ENCODE assay signal across 1 cellular context in the genomic region with DNA sequence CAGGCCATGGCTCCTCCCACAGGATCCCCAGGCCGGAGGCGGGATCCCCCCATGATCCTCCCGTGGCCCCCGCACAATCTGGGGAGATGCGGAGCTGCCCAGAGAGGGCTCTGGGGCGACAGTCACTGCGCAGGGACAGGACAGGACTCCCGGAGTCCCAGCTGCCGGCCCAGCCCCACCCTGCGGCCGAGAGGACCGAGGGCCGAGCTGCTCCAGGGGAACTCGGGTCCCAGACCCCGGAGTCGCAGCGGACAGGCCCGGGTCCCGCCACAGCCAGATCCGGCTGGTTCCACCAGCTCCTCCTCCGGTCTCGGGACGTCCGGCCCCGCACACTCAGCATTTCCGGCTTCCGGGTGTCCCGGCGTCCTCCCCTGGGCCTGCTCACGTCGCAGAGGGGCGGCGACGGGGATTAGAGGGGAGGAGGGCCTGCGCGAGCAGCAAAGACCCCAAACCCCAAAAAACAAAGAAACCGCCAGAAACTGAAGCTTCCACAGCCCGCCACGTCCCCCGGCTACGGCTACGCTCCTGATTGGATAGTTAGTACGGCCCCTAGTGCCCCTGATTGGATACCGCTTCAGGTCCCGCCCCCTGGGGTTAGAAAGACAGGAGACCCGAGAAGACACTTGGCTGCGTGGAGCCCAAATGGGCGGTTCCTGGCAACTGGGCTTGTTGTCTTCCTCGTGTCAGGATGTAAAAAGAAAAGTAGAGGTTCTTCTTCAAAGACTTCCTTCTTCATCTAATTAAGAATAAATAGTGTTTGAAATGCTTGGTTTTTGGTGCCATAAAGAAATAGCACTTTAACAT.
TF ChIP-seq lines count a peak whose summit lies in the region.

No MANE protein-coding gene starts in this region.

TF ChIP-seq in HepG2, 621 proteins besides CTCF, POLR2A, EP300 and RAD21 (continued from another document and continues in another):
- TF ChIP-seq SIX1 (CRISPR knock-in tag; IDR thresholded peaks at IDR 0.05; ENCODE audit: borderline replicate concordance) (no peak), ATM (IDR thresholded peaks at IDR 0.05; ENCODE audit: borderline replicate concordance) (no peak), HNRNPH1 (optimal IDR thresholded peaks at IDR 0.05; ENCODE audit: low read depth, low read length) (no peak), ZNF383 (CRISPR knock-in tag; IDR thresholded peaks at IDR 0.05; ENCODE audit: borderline replicate concordance) (no peak), ZBTB42 (CRISPR knock-in tag; IDR thresholded peaks at IDR 0.05) (no peak), ZFP82 (CRISPR knock-in tag; IDR thresholded peaks at IDR 0.05; ENCODE audit: borderline replicate concordance) (no peak), BRD4 (CRISPR knock-in tag; IDR thresholded peaks at IDR 0.05) (no peak), ZNF75D (CRISPR knock-in tag; IDR thresholded peaks at IDR 0.05; ENCODE audit: borderline replicate concordance) (no peak), FOXA3 (CRISPR knock-in tag; IDR thresholded peaks at IDR 0.05) (no peak; the same call in 1 of the 2 replicates), ZNF772 (CRISPR knock-in tag; IDR thresholded peaks at IDR 0.05) (no peak), GABPA (IDR thresholded peaks at IDR 0.05; ENCODE audit: low read depth, low read length) (peak; percentile 89), GABPA (CRISPR knock-in tag; IDR thresholded peaks at IDR 0.05; ENCODE audit: low read depth) (peak; percentile 89), ZNF557 (CRISPR knock-in tag; IDR thresholded peaks at IDR 0.05) (no peak), GABPB1 (CRISPR knock-in tag; IDR thresholded peaks at IDR 0.05) (peak; percentile 95), HCFC1 (IDR thresholded peaks at IDR 0.05; ENCODE audit: low read depth, low read length) (no peak), MAF1 (CRISPR knock-in tag; IDR thresholded peaks at IDR 0.05; ENCODE audit: borderline replicate concordance) (no peak), SALL1 (CRISPR knock-in tag; IDR thresholded peaks at IDR 0.05) (peak; percentile 56), MXD4 (CRISPR knock-in tag; IDR thresholded peaks at IDR 0.05) (no peak), ZNF598 (CRISPR knock-in tag; IDR thresholded peaks at IDR 0.05; ENCODE audit: borderline replicate concordance) (no peak), KLF6 (CRISPR knock-in tag; IDR thresholded peaks at IDR 0.05) (no peak), DNMT3B (CRISPR knock-in tag; conservative IDR thresholded peaks at IDR 0.05) (no peak), ZFP1 (CRISPR knock-in tag; IDR thresholded peaks at IDR 0.05) (no peak), ZKSCAN1 (IDR thresholded peaks at IDR 0.05; ENCODE audit: low read length) (no peak), GFI1 (CRISPR knock-in tag; IDR thresholded peaks at IDR 0.05; ENCODE audit: borderline replicate concordance) (no peak; the same call in 1 of the 2 replicates), XRCC5 (optimal IDR thresholded peaks at IDR 0.05; ENCODE audit: low read length) (no peak), SNAI1 (CRISPR knock-in tag; IDR thresholded peaks at IDR 0.05; ENCODE audit: borderline replicate concordance) (peak; percentile 82; the same call in 1 of the 2 replicates), SP1 (IDR thresholded peaks at IDR 0.05) (no peak), SP1 (CRISPR knock-in tag; IDR thresholded peaks at IDR 0.05) (peak; percentile 25; the same call in 1 of the 2 replicates), ETV5 (CRISPR knock-in tag; IDR thresholded peaks at IDR 0.05; ENCODE audit: borderline replicate concordance) (peak; percentile 79), MXI1 (IDR thresholded peaks at IDR 0.05; ENCODE audit: borderline replicate concordance, low read depth, low read length) (peak; percentile 47; the same call in 1 of the 3 replicates), MIER3 (CRISPR knock-in tag; IDR thresholded peaks at IDR 0.05; ENCODE audit: borderline replicate concordance) (no peak), EEA1 (CRISPR knock-in tag; IDR thresholded peaks at IDR 0.05; ENCODE audit: borderline replicate concordance) (peak; percentile 61; the same call in 1 of the 2 replicates), ELF4 (CRISPR knock-in tag; IDR thresholded peaks at IDR 0.05; ENCODE audit: borderline replicate concordance) (no peak; the same call in 1 of the 2 replicates), ZFAT (CRISPR knock-in tag; conservative IDR thresholded peaks at IDR 0.05) (no peak)
- TF ChIP-seq, protein P1, sequence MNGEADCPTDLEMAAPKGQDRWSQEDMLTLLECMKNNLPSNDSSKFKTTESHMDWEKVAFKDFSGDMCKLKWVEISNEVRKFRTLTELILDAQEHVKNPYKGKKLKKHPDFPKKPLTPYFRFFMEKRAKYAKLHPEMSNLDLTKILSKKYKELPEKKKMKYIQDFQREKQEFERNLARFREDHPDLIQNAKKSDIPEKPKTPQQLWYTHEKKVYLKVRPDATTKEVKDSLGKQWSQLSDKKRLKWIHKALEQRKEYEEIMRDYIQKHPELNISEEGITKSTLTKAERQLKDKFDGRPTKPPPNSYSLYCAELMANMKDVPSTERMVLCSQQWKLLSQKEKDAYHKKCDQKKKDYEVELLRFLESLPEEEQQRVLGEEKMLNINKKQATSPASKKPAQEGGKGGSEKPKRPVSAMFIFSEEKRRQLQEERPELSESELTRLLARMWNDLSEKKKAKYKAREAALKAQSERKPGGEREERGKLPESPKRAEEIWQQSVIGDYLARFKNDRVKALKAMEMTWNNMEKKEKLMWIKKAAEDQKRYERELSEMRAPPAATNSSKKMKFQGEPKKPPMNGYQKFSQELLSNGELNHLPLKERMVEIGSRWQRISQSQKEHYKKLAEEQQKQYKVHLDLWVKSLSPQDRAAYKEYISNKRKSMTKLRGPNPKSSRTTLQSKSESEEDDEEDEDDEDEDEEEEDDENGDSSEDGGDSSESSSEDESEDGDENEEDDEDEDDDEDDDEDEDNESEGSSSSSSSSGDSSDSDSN (CRISPR knock-in tag; IDR thresholded peaks at IDR 0.05), result peak; percentile 92
- TF ChIP-seq, protein P2, sequence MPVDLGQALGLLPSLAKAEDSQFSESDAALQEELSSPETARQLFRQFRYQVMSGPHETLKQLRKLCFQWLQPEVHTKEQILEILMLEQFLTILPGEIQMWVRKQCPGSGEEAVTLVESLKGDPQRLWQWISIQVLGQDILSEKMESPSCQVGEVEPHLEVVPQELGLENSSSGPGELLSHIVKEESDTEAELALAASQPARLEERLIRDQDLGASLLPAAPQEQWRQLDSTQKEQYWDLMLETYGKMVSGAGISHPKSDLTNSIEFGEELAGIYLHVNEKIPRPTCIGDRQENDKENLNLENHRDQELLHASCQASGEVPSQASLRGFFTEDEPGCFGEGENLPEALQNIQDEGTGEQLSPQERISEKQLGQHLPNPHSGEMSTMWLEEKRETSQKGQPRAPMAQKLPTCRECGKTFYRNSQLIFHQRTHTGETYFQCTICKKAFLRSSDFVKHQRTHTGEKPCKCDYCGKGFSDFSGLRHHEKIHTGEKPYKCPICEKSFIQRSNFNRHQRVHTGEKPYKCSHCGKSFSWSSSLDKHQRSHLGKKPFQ (CRISPR knock-in tag; IDR thresholded peaks at IDR 0.05; ENCODE audit: insufficient replicate concordance), result no peak
- TF ChIP-seq, protein P3, sequence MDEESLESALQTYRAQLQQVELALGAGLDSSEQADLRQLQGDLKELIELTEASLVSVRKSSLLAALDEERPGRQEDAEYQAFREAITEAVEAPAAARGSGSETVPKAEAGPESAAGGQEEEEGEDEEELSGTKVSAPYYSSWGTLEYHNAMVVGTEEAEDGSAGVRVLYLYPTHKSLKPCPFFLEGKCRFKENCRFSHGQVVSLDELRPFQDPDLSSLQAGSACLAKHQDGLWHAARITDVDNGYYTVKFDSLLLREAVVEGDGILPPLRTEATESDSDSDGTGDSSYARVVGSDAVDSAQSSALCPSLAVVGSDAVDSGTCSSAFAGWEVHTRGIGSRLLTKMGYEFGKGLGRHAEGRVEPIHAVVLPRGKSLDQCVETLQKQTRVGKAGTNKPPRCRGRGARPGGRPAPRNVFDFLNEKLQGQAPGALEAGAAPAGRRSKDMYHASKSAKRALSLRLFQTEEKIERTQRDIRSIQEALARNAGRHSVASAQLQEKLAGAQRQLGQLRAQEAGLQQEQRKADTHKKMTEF (CRISPR knock-in tag; IDR thresholded peaks at IDR 0.05), result peak; percentile 42
- TF ChIP-seq, protein P4, sequence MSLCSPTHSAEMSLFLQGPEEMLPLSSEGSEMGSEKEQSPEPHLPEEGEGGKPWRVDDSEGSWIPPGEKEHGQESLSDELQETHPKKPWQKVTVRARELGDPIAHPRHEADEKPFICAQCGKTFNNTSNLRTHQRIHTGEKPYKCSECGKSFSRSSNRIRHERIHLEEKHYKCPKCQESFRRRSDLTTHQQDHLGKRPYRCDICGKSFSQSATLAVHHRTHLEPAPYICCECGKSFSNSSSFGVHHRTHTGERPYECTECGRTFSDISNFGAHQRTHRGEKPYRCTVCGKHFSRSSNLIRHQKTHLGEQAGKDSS (CRISPR knock-in tag; IDR thresholded peaks at IDR 0.05; ENCODE audit: borderline replicate concordance, low read depth), result no peak
- TF ChIP-seq, protein P5, sequence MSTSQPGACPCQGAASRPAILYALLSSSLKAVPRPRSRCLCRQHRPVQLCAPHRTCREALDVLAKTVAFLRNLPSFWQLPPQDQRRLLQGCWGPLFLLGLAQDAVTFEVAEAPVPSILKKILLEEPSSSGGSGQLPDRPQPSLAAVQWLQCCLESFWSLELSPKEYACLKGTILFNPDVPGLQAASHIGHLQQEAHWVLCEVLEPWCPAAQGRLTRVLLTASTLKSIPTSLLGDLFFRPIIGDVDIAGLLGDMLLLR (CRISPR knock-in tag; IDR thresholded peaks at IDR 0.05), result no peak
- TF ChIP-seq, protein P6, sequence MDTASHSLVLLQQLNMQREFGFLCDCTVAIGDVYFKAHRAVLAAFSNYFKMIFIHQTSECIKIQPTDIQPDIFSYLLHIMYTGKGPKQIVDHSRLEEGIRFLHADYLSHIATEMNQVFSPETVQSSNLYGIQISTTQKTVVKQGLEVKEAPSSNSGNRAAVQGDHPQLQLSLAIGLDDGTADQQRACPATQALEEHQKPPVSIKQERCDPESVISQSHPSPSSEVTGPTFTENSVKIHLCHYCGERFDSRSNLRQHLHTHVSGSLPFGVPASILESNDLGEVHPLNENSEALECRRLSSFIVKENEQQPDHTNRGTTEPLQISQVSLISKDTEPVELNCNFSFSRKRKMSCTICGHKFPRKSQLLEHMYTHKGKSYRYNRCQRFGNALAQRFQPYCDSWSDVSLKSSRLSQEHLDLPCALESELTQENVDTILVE (CRISPR knock-in tag; IDR thresholded peaks at IDR 0.05), result no peak
- TF ChIP-seq, protein P7, sequence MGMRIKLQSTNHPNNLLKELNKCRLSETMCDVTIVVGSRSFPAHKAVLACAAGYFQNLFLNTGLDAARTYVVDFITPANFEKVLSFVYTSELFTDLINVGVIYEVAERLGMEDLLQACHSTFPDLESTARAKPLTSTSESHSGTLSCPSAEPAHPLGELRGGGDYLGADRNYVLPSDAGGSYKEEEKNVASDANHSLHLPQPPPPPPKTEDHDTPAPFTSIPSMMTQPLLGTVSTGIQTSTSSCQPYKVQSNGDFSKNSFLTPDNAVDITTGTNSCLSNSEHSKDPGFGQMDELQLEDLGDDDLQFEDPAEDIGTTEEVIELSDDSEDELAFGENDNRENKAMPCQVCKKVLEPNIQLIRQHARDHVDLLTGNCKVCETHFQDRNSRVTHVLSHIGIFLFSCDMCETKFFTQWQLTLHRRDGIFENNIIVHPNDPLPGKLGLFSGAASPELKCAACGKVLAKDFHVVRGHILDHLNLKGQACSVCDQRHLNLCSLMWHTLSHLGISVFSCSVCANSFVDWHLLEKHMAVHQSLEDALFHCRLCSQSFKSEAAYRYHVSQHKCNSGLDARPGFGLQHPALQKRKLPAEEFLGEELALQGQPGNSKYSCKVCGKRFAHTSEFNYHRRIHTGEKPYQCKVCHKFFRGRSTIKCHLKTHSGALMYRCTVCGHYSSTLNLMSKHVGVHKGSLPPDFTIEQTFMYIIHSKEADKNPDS (CRISPR knock-in tag; IDR thresholded peaks at IDR 0.05), result no peak
- TF ChIP-seq, protein P8, sequence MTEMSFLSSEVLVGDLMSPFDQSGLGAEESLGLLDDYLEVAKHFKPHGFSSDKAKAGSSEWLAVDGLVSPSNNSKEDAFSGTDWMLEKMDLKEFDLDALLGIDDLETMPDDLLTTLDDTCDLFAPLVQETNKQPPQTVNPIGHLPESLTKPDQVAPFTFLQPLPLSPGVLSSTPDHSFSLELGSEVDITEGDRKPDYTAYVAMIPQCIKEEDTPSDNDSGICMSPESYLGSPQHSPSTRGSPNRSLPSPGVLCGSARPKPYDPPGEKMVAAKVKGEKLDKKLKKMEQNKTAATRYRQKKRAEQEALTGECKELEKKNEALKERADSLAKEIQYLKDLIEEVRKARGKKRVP (CRISPR knock-in tag; IDR thresholded peaks at IDR 0.05), result no peak
- TF ChIP-seq, protein P9, sequence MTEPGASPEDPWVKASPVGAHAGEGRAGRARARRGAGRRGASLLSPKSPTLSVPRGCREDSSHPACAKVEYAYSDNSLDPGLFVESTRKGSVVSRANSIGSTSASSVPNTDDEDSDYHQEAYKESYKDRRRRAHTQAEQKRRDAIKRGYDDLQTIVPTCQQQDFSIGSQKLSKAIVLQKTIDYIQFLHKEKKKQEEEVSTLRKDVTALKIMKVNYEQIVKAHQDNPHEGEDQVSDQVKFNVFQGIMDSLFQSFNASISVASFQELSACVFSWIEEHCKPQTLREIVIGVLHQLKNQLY (CRISPR knock-in tag; IDR thresholded peaks at IDR 0.05), result no peak
- TF ChIP-seq, protein P10, sequence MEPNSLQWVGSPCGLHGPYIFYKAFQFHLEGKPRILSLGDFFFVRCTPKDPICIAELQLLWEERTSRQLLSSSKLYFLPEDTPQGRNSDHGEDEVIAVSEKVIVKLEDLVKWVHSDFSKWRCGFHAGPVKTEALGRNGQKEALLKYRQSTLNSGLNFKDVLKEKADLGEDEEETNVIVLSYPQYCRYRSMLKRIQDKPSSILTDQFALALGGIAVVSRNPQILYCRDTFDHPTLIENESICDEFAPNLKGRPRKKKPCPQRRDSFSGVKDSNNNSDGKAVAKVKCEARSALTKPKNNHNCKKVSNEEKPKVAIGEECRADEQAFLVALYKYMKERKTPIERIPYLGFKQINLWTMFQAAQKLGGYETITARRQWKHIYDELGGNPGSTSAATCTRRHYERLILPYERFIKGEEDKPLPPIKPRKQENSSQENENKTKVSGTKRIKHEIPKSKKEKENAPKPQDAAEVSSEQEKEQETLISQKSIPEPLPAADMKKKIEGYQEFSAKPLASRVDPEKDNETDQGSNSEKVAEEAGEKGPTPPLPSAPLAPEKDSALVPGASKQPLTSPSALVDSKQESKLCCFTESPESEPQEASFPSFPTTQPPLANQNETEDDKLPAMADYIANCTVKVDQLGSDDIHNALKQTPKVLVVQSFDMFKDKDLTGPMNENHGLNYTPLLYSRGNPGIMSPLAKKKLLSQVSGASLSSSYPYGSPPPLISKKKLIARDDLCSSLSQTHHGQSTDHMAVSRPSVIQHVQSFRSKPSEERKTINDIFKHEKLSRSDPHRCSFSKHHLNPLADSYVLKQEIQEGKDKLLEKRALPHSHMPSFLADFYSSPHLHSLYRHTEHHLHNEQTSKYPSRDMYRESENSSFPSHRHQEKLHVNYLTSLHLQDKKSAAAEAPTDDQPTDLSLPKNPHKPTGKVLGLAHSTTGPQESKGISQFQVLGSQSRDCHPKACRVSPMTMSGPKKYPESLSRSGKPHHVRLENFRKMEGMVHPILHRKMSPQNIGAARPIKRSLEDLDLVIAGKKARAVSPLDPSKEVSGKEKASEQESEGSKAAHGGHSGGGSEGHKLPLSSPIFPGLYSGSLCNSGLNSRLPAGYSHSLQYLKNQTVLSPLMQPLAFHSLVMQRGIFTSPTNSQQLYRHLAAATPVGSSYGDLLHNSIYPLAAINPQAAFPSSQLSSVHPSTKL (CRISPR knock-in tag; IDR thresholded peaks at IDR 0.05), result no peak
